In genomic region chr22:46070722-46071450, GRCh38 we compare ENCODE assay signal across 1 cellular context.
TF ChIP-seq lines count a peak whose summit lies in the region.

No MANE protein-coding gene starts in this region.

TF ChIP-seq in HEK293, 187 proteins besides CTCF, POLR2A, EP300 and RAD21 (continued from another document):
- peak; percentile 9; the same call in 1 of the 2 replicates for TF ChIP-seq ZNF398 (tag by site-specific recombination; IDR thresholded peaks at IDR 0.05)
- peak; percentile 46; the same call in 1 of the 2 replicates for TF ChIP-seq KLF10 (tag by site-specific recombination; IDR thresholded peaks at IDR 0.05)
- no peak for TF ChIP-seq ZFHX2 (tag by site-specific recombination; conservative IDR thresholded peaks at IDR 0.05)
- TF ChIP-seq ZNF561 (tag by site-specific recombination; IDR thresholded peaks at IDR 0.05; ENCODE audit: borderline replicate concordance) = no peak; the same call in 1 of the 2 replicates
- TF ChIP-seq KLF17 (tag by site-specific recombination; IDR thresholded peaks at IDR 0.05) = no peak
- TF ChIP-seq ZNF362 (tag by site-specific recombination; IDR thresholded peaks at IDR 0.05) = no peak
- TF ChIP-seq HIC1 (tag by site-specific recombination; IDR thresholded peaks at IDR 0.05) = no peak
- TF ChIP-seq ZNF426 (tag by site-specific recombination; IDR thresholded peaks at IDR 0.05) = no peak
- TF ChIP-seq ZIC2 (tag by site-specific recombination; IDR thresholded peaks at IDR 0.05) = no peak
